Comparison of ENCODE assay signal across 8 cellular contexts in genomic region chr6:28136585-28137457, GRCh38. TPM values are rescaled to one million over a fixed set of nuclear protein-coding genes. Genes with fewer than 3 reads are reported as not detected.
DNase-seq lines count a peak whose midpoint lies in the region; ATAC-seq and TF ChIP-seq lines count a peak whose summit lies in the region.

No MANE protein-coding gene starts in this region.

- no peaks in the 10 kb centered on the region for H4K20me1 ChIP-seq in PC-9 (ENCODE audit: insufficient read depth)

- peak overlapping the region; percentile 98 for H3K9ac ChIP-seq in muscle layer of colon (ENCODE audit: low read length)

- peak overlapping the region; percentile 91 for H3K4me2 ChIP-seq in PC-9

- no peaks in the 10 kb centered on the region for H3K36me3 ChIP-seq in PC-9 (ENCODE audit: low read depth)
- H3K36me3 ChIP-seq in muscle layer of colon (ENCODE audit: insufficient read depth, low read length): peaks cover 8% of the 10 kb centered on the region

- TF ChIP-seq CTCF in PC-9 (conservative IDR thresholded peaks at IDR 0.05): no peak

- H3K4me1 ChIP-seq in PC-9 (replicated peaks; ENCODE audit: insufficient read depth) (peaks cover 18% of the 10 kb centered on the region), muscle layer of colon (ENCODE audit: insufficient read depth, low read length) (peaks cover 16% of the 10 kb centered on the region)

- DNase-seq in DMS 273 treated with DMSO at 0.1 percent for 48 hours (lab: John Stamatoyannopoulos, UW) (peak; percentile 86), PC-9 (peak; percentile 77 to 87)
- peak; percentile 86 to 88 for DNase-seq in activated T-cell treated with anti-CD3 and anti-CD28 coated beads, Interleukin-2, amount 50 U/mL, for 48 hours
- peak; percentile 49 to 57 for DNase-seq in stimulated activated CD8-positive, alpha-beta memory T cell treated with anti-CD3 and anti-CD28 coated beads, Interleukin-7, amount 100 ng/mL, for 1 hour (ENCODE audit: low read depth in 2 of 2)

- POLR2A ChIA-PET in PC-9 (lab: Charles Lee; ENCODE audit: unreplicated experiment): interaction anchor here (0.5 to 0.7 kb wide), 2 partner anchors 247 to 1008 kb away, joined by 3 to 5 read pairs; no protein-coding TSS in a partner anchor

- BruUV-seq in PC-9 (replicated peaks; lab: Mats Ljungman, UMichigan): no TSS peak

- H3K4me3 ChIP-seq in PC-9 (peak overlapping the region; percentile 84), muscle layer of colon (ENCODE audit: low read depth in 1 of 2, low read length in 2 of 2) (peak overlapping the region; percentile 94 to 97)

- peaks cover 16% of the 10 kb centered on the region; the same call in 1 of the 2 replicates for H3K79me2 ChIP-seq in PC-9 (ENCODE audit: low read depth)

- peak overlapping the region; percentile 86 to 99 (median 97) for H3K4me3 Mint-ChIP-seq in IgD-negative memory B cell

- no peaks in the 10 kb centered on the region for H3K9me3 Mint-ChIP-seq in IgD-negative memory B cell

- H3K27me3 ChIP-seq in PC-9 (ENCODE audit: insufficient read depth, low read depth): no peaks in the 10 kb centered on the region
- no peaks in the 10 kb centered on the region for H3K27me3 ChIP-seq in muscle layer of colon (ENCODE audit: control insufficient read depth in 1 of 2, insufficient read depth in 2 of 2, low read length in 2 of 2)

- peak overlapping the region; percentile 91 to 100 (median 95) for H3K27ac Mint-ChIP-seq in IgD-negative memory B cell

- peak overlapping the region; percentile 17; the same call in 1 of the 2 replicates for H3K27ac ChIP-seq in PC-9
- peak overlapping the region; percentile 98 for H3K27ac ChIP-seq in muscle layer of colon (ENCODE audit: low read depth, low read length)

- H3F3A ChIP-seq in PC-9 (ENCODE audit: insufficient read depth, low read depth): peaks cover 4% of the 10 kb centered on the region; the same call in 1 of the 2 replicates

- ATAC-seq in GM21529 (IDR thresholded peaks at IDR 0.05; ENCODE audit: unreplicated experiment) (peak; percentile 53), esophagus mucosa (peak; percentile 86)

- CTCF ChIA-PET in PC-9 (lab: Charles Lee): no interaction called here

- H3K27me3 Mint-ChIP-seq in IgD-negative memory B cell: no peaks in the 10 kb centered on the region

- H3K4me1 Mint-ChIP-seq in IgD-negative memory B cell: peaks cover 41 to 49% (median 46%) of the 10 kb centered on the region in 3 donors

- peak overlapping the region; percentile 100 for H2AFZ ChIP-seq in PC-9

- intact Hi-C loops in PC-9 (cut with micrococcal nuclease; ENCODE audit: unreplicated experiment): loop anchor here (1.0 to 10.0 kb wide), 6 partner anchors 33 to 448 kb away; partner anchors contain the start of genes ZKSCAN4, ZNF165, ZSCAN12 and ZSCAN9

- H3K9me3 ChIP-seq in PC-9 (ENCODE audit: insufficient read depth, low read depth) (no peaks in the 10 kb centered on the region), muscle layer of colon (ENCODE audit: low read length) (no peaks in the 10 kb centered on the region)

- H3K9me2 ChIP-seq in PC-9 (ENCODE audit: insufficient read depth): no peaks in the 10 kb centered on the region

- H3K36me3 Mint-ChIP-seq in IgD-negative memory B cell: no peaks in the 10 kb centered on the region

RNA-seq across cellular contexts. Expression of gene ZKSCAN8, which starts 4.9 kb away (rescaled TPM):
- polyA plus RNA-seq in IgD-negative memory B cell: 0.85 TPM
- total RNA-seq in PC-9 (2021): 27.2 and 31.5 TPM in 2 replicates
- 6.6 TPM for total RNA-seq in esophagus mucosa

RNA-seq across cellular contexts. Expression of gene ZSCAN16, which starts 12.4 kb away (rescaled TPM):
- polyA plus RNA-seq in IgD-negative memory B cell: 14.3 TPM
- total RNA-seq in PC-9 (2021): 5.6 and 5.9 TPM in 2 replicates
- 2.9 TPM for total RNA-seq in esophagus mucosa

RNA-seq across cellular contexts. Expression of gene ZNF165, which starts 56.5 kb away (rescaled TPM):
- polyA plus RNA-seq in IgD-negative memory B cell: 3.5 TPM
- total RNA-seq in PC-9 (2021): 10.5 and 12.6 TPM in 2 replicates
- total RNA-seq in esophagus mucosa: 3.0 TPM

Comparison
In these comparisons a context has a peak if more than half of its experiments do, and no peak if none do; other contexts are left out.
1. Peak in every context shown above with its lines: DNase-seq, ATAC-seq, H3K4me3 ChIP-seq and H3K27ac ChIP-seq.